ENCODE assay signal across 13 cellular contexts in genomic region chr9:1939466-1939865, GRCh38.
A peak's percentile ranks its signal among the peaks of the same experiment; 100 is the strongest.
DNase-seq lines count a peak whose midpoint lies in the region; ATAC-seq and TF ChIP-seq lines count a peak whose summit lies in the region.
"Had no signal": no experiment of that assay in that cellular context is flagged by ENCODE, and none has a peak within 500 bp of the region (broad histone marks: within the 10 kb centered on the region; RNA-seq: fewer than 3 reads in every experiment).

No MANE protein-coding gene starts in this region.

- DNase-seq in DMS79 treated with DMSO at 0.1 percent for 48 hours (lab: John Stamatoyannopoulos, UW) (no peak), AG20443 (ENCODE audit: low spot score) (no peak), SK-N-DZ (ENCODE audit: low spot score) (no peak), spleen (no peak)
- DNase-seq: effector CD4-positive, alpha-beta T cell; esophagus squamous epithelium; natural killer cell had no signal

- no peak overlapping the region for H3K27ac ChIP-seq in spleen
- H3K27ac ChIP-seq: esophagus squamous epithelium, thoracic aorta had no signal

- WGBS in spleen, 5 donors, result 57 to 73% (median 69%) methylated on average over 1 of the region's 1 CpG

- no peak for TF ChIP-seq CTCF in spleen (IDR thresholded peaks at IDR 0.05 in 8 of 11, conservative IDR thresholded peaks at IDR 0.05 in 3 of 11)

- H3K4me1 ChIP-seq in spleen, result peaks cover 0 to 12% (median 0%) of the 10 kb centered on the region in 6 donors
- H3K4me1 ChIP-seq: esophagus squamous epithelium had no signal

- TF ChIP-seq POLR2A in spleen (IDR thresholded peaks at IDR 0.05), result no peak

- H3K27me3 ChIP-seq in spleen (replicated peaks in 1 of 7), result no peaks in the 10 kb centered on the region
- H3K27me3 ChIP-seq: esophagus squamous epithelium had no signal

- intact Hi-C loops in spleen (cut with DNase I; ENCODE audit: low total_unique reads), result no loop called here

- no peaks in the 10 kb centered on the region for H3K9me3 ChIP-seq in spleen
- H3K9me3 ChIP-seq: esophagus squamous epithelium, thoracic aorta had no signal

- peak; percentile 52 for ATAC-seq in GM18867 (IDR thresholded peaks at IDR 0.05; ENCODE audit: unreplicated experiment)
- peak; percentile 37 for ATAC-seq in GM21619 (IDR thresholded peaks at IDR 0.05; ENCODE audit: unreplicated experiment)
- ATAC-seq in HG03521 (IDR thresholded peaks at IDR 0.05; ENCODE audit: unreplicated experiment), result peak; percentile 43
- ATAC-seq: Panc1 had no signal

- H3K4me3 ChIP-seq in spleen, result no peak overlapping the region
- H3K4me3 ChIP-seq: esophagus squamous epithelium, lung, thoracic aorta had no signal

- H3K36me3 ChIP-seq in spleen, result no peaks in the 10 kb centered on the region
- H3K36me3 ChIP-seq: esophagus squamous epithelium, thoracic aorta had no signal
